12 cellular contexts compared by ENCODE assay signal in genomic region chr18:3044931-3045698, GRCh38. TPM values are rescaled to one million over a fixed set of nuclear protein-coding genes. Genes with fewer than 3 reads are reported as not detected.
DNase-seq lines count a peak whose midpoint lies in the region; ATAC-seq and TF ChIP-seq lines count a peak whose summit lies in the region.
"Had no signal": no experiment of that assay in that cellular context is flagged by ENCODE, and none has a peak within 500 bp of the region (broad histone marks: within the 10 kb centered on the region; RNA-seq: fewer than 3 reads in every experiment).

No MANE protein-coding gene starts in this region.

- no peak overlapping the region for H2AFZ ChIP-seq in PC-9

- no peak for ATAC-seq in activated CD4-positive, alpha-beta T cell treated with anti-CD3 and anti-CD28 coated beads for 36 hours
- peak; percentile 85 for ATAC-seq in left colon
- ATAC-seq in HG03442 (IDR thresholded peaks at IDR 0.05; ENCODE audit: unreplicated experiment) = no peak
- no peak for ATAC-seq in HG03457 (IDR thresholded peaks at IDR 0.05; ENCODE audit: unreplicated experiment)

- peaks cover 9% of the 10 kb centered on the region; the same call in 1 of the 2 replicates for H3F3A ChIP-seq in PC-9 (ENCODE audit: insufficient read depth, low read depth)

- 23 to 34% methylated on average over 4 to 12 of the region's 12 CpGs for WGBS in transverse colon (ENCODE audit: low coverage in 1 of 2), 2 donors

- H3K9me3 ChIP-seq in PC-9 (ENCODE audit: insufficient read depth, low read depth) (no peaks in the 10 kb centered on the region), transverse colon (no peaks in the 10 kb centered on the region)
- H3K9me3 ChIP-seq: HAP-1, vagina had no signal

- in situ Hi-C loops in transverse colon (cut with MboI; ENCODE audit: low pct_ligation_motif_present in 1 of 4, low pct_unique_long_range_greater_than_20kb in 1 of 4, low sequenced_read_pairs in 3 of 4) = no loop called here

- peaks cover 29% of the 10 kb centered on the region for H3K4me1 ChIP-seq in PC-9 (replicated peaks; ENCODE audit: insufficient read depth)
- peaks cover 7 to 29% (median 9%) of the 10 kb centered on the region in 4 donors for H3K4me1 ChIP-seq in transverse colon
- H3K4me1 ChIP-seq: vagina had no signal

- TF ChIP-seq POLR2A in transverse colon (IDR thresholded peaks at IDR 0.05) = no peak

- H4K20me1 ChIP-seq in PC-9 (ENCODE audit: insufficient read depth) = no peaks in the 10 kb centered on the region

- no peaks in the 10 kb centered on the region for H3K9me2 ChIP-seq in PC-9 (ENCODE audit: insufficient read depth)

- CTCF ChIA-PET in activated CD4-positive, alpha-beta T cell treated with anti-CD3 and anti-CD28 coated beads, Interleukin-2, amount 10 ng/mL, durations not matched to agents 7 days and 5 days (lab: Charles Lee) = interaction anchor here (1.3 to 2.6 kb wide), 3 partner anchors 12 to 50 kb away, joined by 3 to 13 read pairs (median 6); no protein-coding TSS in a partner anchor
- CTCF ChIA-PET in activated CD4-positive, alpha-beta T cell treated with anti-CD3 and anti-CD28 coated beads for 36 hours (lab: Charles Lee) = interaction anchor here (0.7 to 2.7 kb wide), 4 partner anchors 17 to 112 kb away, joined by 3 to 9 read pairs (median 4); no protein-coding TSS in a partner anchor
- CTCF ChIA-PET in PC-9 (lab: Charles Lee) = no interaction called here

- no peaks in the 10 kb centered on the region for H3K36me3 Mint-ChIP-seq in activated CD4-positive, alpha-beta T cell treated with anti-CD3 and anti-CD28 coated beads, Interleukin-2, amount 10 ng/mL, durations not matched to agents 7 days and 5 days (ENCODE audit: low read depth)
- H3K36me3 Mint-ChIP-seq in activated CD4-positive, alpha-beta T cell treated with anti-CD3 and anti-CD28 coated beads for 36 hours (ENCODE audit: low read depth) = no peaks in the 10 kb centered on the region

- intact Hi-C loops in activated CD4-positive, alpha-beta T cell treated with anti-CD3 and anti-CD28 coated beads for 36 hours (cut with DNase I, micrococcal nuclease) = no loop called here
- intact Hi-C loops in PC-9 (cut with micrococcal nuclease; ENCODE audit: unreplicated experiment) (no loop called here), left colon (cut with DNase I, micrococcal nuclease) (no loop called here), transverse colon (cut with DNase I; ENCODE audit: low total_unique reads) (no loop called here)

- no peaks in the 10 kb centered on the region for H3K9me3 Mint-ChIP-seq in activated CD4-positive, alpha-beta T cell treated with anti-CD3 and anti-CD28 coated beads, Interleukin-2, amount 10 ng/mL, durations not matched to agents 7 days and 5 days
- H3K9me3 Mint-ChIP-seq in activated CD4-positive, alpha-beta T cell treated with anti-CD3 and anti-CD28 coated beads for 36 hours (ENCODE audit: low read depth) = no peaks in the 10 kb centered on the region

- no peak overlapping the region for H3K4me3 Mint-ChIP-seq in activated CD4-positive, alpha-beta T cell treated with anti-CD3 and anti-CD28 coated beads, Interleukin-2, amount 10 ng/mL, durations not matched to agents 7 days and 5 days
- H3K4me3 Mint-ChIP-seq in activated CD4-positive, alpha-beta T cell treated with anti-CD3 and anti-CD28 coated beads for 36 hours = no peak overlapping the region
- H3K4me3 Mint-ChIP-seq: B cell had no signal

- H3K27ac Mint-ChIP-seq in activated CD4-positive, alpha-beta T cell treated with anti-CD3 and anti-CD28 coated beads, Interleukin-2, amount 10 ng/mL, durations not matched to agents 7 days and 5 days = peak overlapping the region; percentile 0
- H3K27ac Mint-ChIP-seq in activated CD4-positive, alpha-beta T cell treated with anti-CD3 and anti-CD28 coated beads for 36 hours = no peak overlapping the region
- H3K27ac Mint-ChIP-seq: B cell had no signal

- H3K36me3 ChIP-seq in PC-9 (ENCODE audit: low read depth) = no peaks in the 10 kb centered on the region
- H3K36me3 ChIP-seq in transverse colon = no peaks in the 10 kb centered on the region
- H3K36me3 ChIP-seq: HAP-1, vagina had no signal

- TF ChIP-seq EP300 in transverse colon (IDR thresholded peaks at IDR 0.05; ENCODE audit: low read depth) = no peak

- no peaks in the 10 kb centered on the region for H3K27me3 Mint-ChIP-seq in activated CD4-positive, alpha-beta T cell treated with anti-CD3 and anti-CD28 coated beads, Interleukin-2, amount 10 ng/mL, durations not matched to agents 7 days and 5 days
- no peaks in the 10 kb centered on the region for H3K27me3 Mint-ChIP-seq in activated CD4-positive, alpha-beta T cell treated with anti-CD3 and anti-CD28 coated beads for 36 hours

- no peak for DNase-seq in activated CD4-positive, alpha-beta T cell treated with anti-CD3 and anti-CD28 coated beads, Interleukin-2, amount 10 ng/mL, durations not matched to agents 7 days and 5 days
- DNase-seq in activated CD4-positive, alpha-beta T cell treated with anti-CD3 and anti-CD28 coated beads for 36 hours = no peak
- DNase-seq in PC-9 (peak; percentile 54 to 67), left colon (peak; percentile 83 to 90), transverse colon (peak; percentile 86), RKO (ENCODE audit: low spot score) (no peak)
- DNase-seq: activated effector memory CD4-positive, alpha-beta T cell treated with anti-CD3 and anti-CD28 coated beads, Interleukin-2, amount 50 U/mL, for 16 hours had no signal

- H3K4me3 ChIP-seq in PC-9 (no peak overlapping the region), transverse colon (peak overlapping the region in 1 of 4 donors; percentile 11)
- H3K4me3 ChIP-seq: HAP-1, vagina had no signal

- no peaks in the 10 kb centered on the region for H3K79me2 ChIP-seq in PC-9 (ENCODE audit: low read depth)

- peak overlapping the region; percentile 47 for H3K4me2 ChIP-seq in PC-9

- POLR2A ChIA-PET in activated CD4-positive, alpha-beta T cell treated with anti-CD3 and anti-CD28 coated beads, Interleukin-2, amount 10 ng/mL, durations not matched to agents 7 days and 5 days (lab: Charles Lee) = no interaction called here
- POLR2A ChIA-PET in activated CD4-positive, alpha-beta T cell treated with anti-CD3 and anti-CD28 coated beads for 36 hours (lab: Charles Lee) = no interaction called here
- POLR2A ChIA-PET in PC-9 (lab: Charles Lee; ENCODE audit: unreplicated experiment) = no interaction called here

- no TSS peak for BruUV-seq in PC-9 (replicated peaks; lab: Mats Ljungman, UMichigan)

- peaks cover 29% of the 10 kb centered on the region for H3K4me1 Mint-ChIP-seq in activated CD4-positive, alpha-beta T cell treated with anti-CD3 and anti-CD28 coated beads, Interleukin-2, amount 10 ng/mL, durations not matched to agents 7 days and 5 days
- peaks cover 30% of the 10 kb centered on the region for H3K4me1 Mint-ChIP-seq in activated CD4-positive, alpha-beta T cell treated with anti-CD3 and anti-CD28 coated beads for 36 hours

- TF ChIP-seq CTCF in PC-9 (conservative IDR thresholded peaks at IDR 0.05) (no peak), transverse colon (IDR thresholded peaks at IDR 0.05) (no peak)

- H3K27ac ChIP-seq in PC-9 (peak overlapping the region; percentile 54), transverse colon (peak overlapping the region; percentile 76 to 83 (median 77))
- H3K27ac ChIP-seq: vagina had no signal

- H3K27me3 ChIP-seq in PC-9 (ENCODE audit: insufficient read depth, low read depth) = no peaks in the 10 kb centered on the region
- no peaks in the 10 kb centered on the region for H3K27me3 ChIP-seq in transverse colon
- H3K27me3 ChIP-seq: vagina had no signal

RNA-seq across cellular contexts. Expression of gene LPIN2, which starts 32.2 kb away (rescaled TPM):
- 100 to 1,000 TPM in 1 of 2 experiments, 10 to 100 TPM in 1; 99.6 to 106 TPM for total RNA-seq in activated CD4-positive, alpha-beta T cell treated with anti-CD3 and anti-CD28 coated beads, Interleukin-2, amount 10 ng/mL, durations not matched to agents 7 days and 5 days
- 10 to 100 TPM; 82.6 to 95.3 TPM for total RNA-seq in activated CD4-positive, alpha-beta T cell treated with anti-CD3 and anti-CD28 coated beads for 36 hours
- total RNA-seq in PC-9 (2021) (13.3 and 15.0 TPM in 2 replicates), left colon (10 to 100 TPM; 40.5 to 58.5 TPM), transverse colon (100 to 1,000 TPM in 1 of 4 donors, 10 to 100 TPM in 3; 11.1 to 151 (median 87.0) TPM)

Comparison
In these comparisons a context has a peak if more than half of its experiments do, and no peak if none do; other contexts are left out.
1. DNase-seq: peak in PC-9 (2 of 2), left colon (2 of 2) and transverse colon (single experiment); none in activated CD4-positive, alpha-beta T cell treated with anti-CD3 and anti-CD28 coated beads, Interleukin-2, amount 10 ng/mL, durations not matched to agents 7 days and 5 days (single experiment), activated CD4-positive, alpha-beta T cell treated with anti-CD3 and anti-CD28 coated beads for 36 hours (single experiment) and RKO (single experiment).